ENCODE assay signal across 23 cellular contexts in genomic region chr10:34651796-34652195, GRCh38.
A peak's percentile ranks its signal among the peaks of the same experiment; 100 is the strongest.
DNase-seq lines count a peak whose midpoint lies in the region; ATAC-seq lines count a peak whose summit lies in the region.
"Had no signal": no experiment of that assay in that cellular context is flagged by ENCODE, and none has a peak within 500 bp of the region (broad histone marks: within the 10 kb centered on the region; RNA-seq: fewer than 3 reads in every experiment).

No MANE protein-coding gene starts in this region.

- intact Hi-C loops in sciatic nerve (cut with DNase I), result no loop called here
- intact Hi-C loops in head of caudate nucleus (cut with DNase I), result no loop called here

- peak; percentile 16 for DNase-seq in NCI-H526 treated with DMSO at 0.1 percent for 48 hours (lab: John Stamatoyannopoulos, UW)
- DNase-seq in fibroblast of gingiva (ENCODE audit: low read depth), result peak; percentile 67
- peak; percentile 33 for DNase-seq in left kidney (ENCODE audit: low read depth, low spot score)
- DNase-seq in sciatic nerve (ENCODE audit: low spot score), result no peak
- DNase-seq in kidney tubule cell (ENCODE audit: low spot score), result no peak
- DNase-seq in anterior cingulate cortex (lab: John Stamatoyannopoulos, UW), result no peak
- no peak for DNase-seq in head of caudate nucleus
- DNase-seq: activated CD4-positive, alpha-beta T cell treated with anti-CD3 and anti-CD28 coated beads for 36 hours; activated naive CD4-positive, alpha-beta T cell treated with Interleukin-2 at 50 U/mL for 16 hours; activated T-cell treated with anti-CD3 and anti-CD28 coated beads, Interleukin-2, amount 50 U/mL, for 48 hours; amygdala; caudate nucleus; CD4-positive, alpha-beta memory T cell; dermis blood vessel endothelial cell; Karpas-422; kidney glomerular epithelial cell; NCI-H187; NCI-H2227 treated with DMSO at 0.1 percent for 48 hours; NCI-H82; OCI-M1; stimulated activated CD4-positive, alpha-beta T cell treated with anti-CD3 and anti-CD28 coated beads, Interleukin-2, amount 100 ng/mL, for 48 hours; stimulated activated naive B cell treated with anti-CD40 and anti-IgM and Interleukin-4, amounts not matched to agents 10 μg/mL and 1 μg/mL and 100 μg/mL, for 72 hours had no signal

- ATAC-seq in sciatic nerve, result peak; percentile 57
- ATAC-seq in GM18502 (IDR thresholded peaks at IDR 0.05; ENCODE audit: poor library complexity, unreplicated experiment), result no peak
- ATAC-seq: activated CD4-positive, alpha-beta T cell treated with anti-CD3 and anti-CD28 coated beads for 36 hours; stimulated activated naive B cell treated with anti-CD40 and anti-IgM and Interleukin-4, amounts not matched to agents 10 μg/mL and 1 μg/mL and 100 μg/mL, for 72 hours had no signal

Comparison
In these comparisons a context has a peak if more than half of its experiments do, and no peak if none do; other contexts are left out.
1. DNase-seq: peak in NCI-H526 treated with DMSO at 0.1 percent for 48 hours (single experiment), fibroblast of gingiva (single experiment) and left kidney (single experiment); none in sciatic nerve (single experiment), kidney tubule cell (single experiment), anterior cingulate cortex (0 of 58) and head of caudate nucleus (0 of 42).